17 cellular contexts compared by ENCODE assay signal in genomic region chr11:492416-493226, GRCh38. TPM values are rescaled to one million over a fixed set of nuclear protein-coding genes. Genes with fewer than 3 reads are reported as not detected.
DNase-seq lines count a peak whose midpoint lies in the region; ATAC-seq, FAIRE-seq and TF ChIP-seq lines count a peak whose summit lies in the region.
"Had no signal": no experiment of that assay in that cellular context is flagged by ENCODE, and none has a peak within 500 bp of the region (broad histone marks: within the 10 kb centered on the region; RNA-seq: fewer than 3 reads in every experiment).

No MANE protein-coding gene starts in this region.

- FAIRE-seq in K562 (lab: Jason Lieb, UNC): no peak
- no peak for FAIRE-seq in small intestine (lab: Jason Lieb, UNC)
- FAIRE-seq: H1 had no signal

- BruUV-seq in K562 (replicated peaks; lab: Mats Ljungman, UMichigan): no TSS peak

- in situ Hi-C loops in K562 (cut with MboI): no loop called here

- TF ChIP-seq EP300 in SK-N-SH (IDR thresholded peaks at IDR 0.05; ENCODE audit: borderline replicate concordance in 1 of 2, low read depth in 1 of 2, low read length in 1 of 2) (no peak), K562 (IDR thresholded peaks at IDR 0.05; ENCODE audit: low read length) (no peak)

- H3K4me1 ChIP-seq in SK-N-SH (ENCODE audit: control insufficient read depth in 1 of 2, insufficient read depth in 2 of 2, low read depth in 1 of 2, low read length in 1 of 2) (no peaks in the 10 kb centered on the region; a peak in 1 of 4 replicates), K562 (replicated peaks in 1 of 2; ENCODE audit: control insufficient read depth in 2 of 2, insufficient read depth in 2 of 2, low read length in 2 of 2) (peaks cover 0 to 37% of the 10 kb centered on the region in 2 experiments; a peak in 2 of 5 replicates), small intestine (ENCODE audit: control insufficient read depth in 2 of 2, insufficient read depth in 1 of 2, low read depth in 1 of 2, low read length in 1 of 2) (no peaks in the 10 kb centered on the region)
- H3K4me1 ChIP-seq: neural progenitor cell, upper lobe of left lung had no signal

- DNase-seq in SK-N-SH (peak; percentile 34), NCI-H146 treated with DMSO at 0.1 percent for 48 hours (lab: John Stamatoyannopoulos, UW; ENCODE audit: unreplicated experiment) (peak; percentile 11), K562 (ENCODE audit: extremely low read depth in 1 of 4, low spot score in 3 of 4) (no peak), small intestine (peak; percentile 30), SW480 (ENCODE audit: low spot score) (no peak)
- no peak for DNase-seq in activated effector memory CD4-positive, alpha-beta T cell treated with anti-CD3 and anti-CD28 coated beads, Interleukin-2, amount 50 U/mL, for 16 hours
- DNase-seq: anterior cingulate cortex; NCI-H1105 treated with DMSO at 0.1 percent for 48 hours; RPMI8226; stimulated activated CD4-positive, alpha-beta T cell treated with anti-CD3 and anti-CD28 coated beads, Interleukin-4, amount 100 ng/mL, for 4 hours; T-helper 9 cell had no signal

- H3K9me1 ChIP-seq in K562 (ENCODE audit: control insufficient read depth, insufficient read depth, low read length): peaks cover 3% of the 10 kb centered on the region

- no peak overlapping the region for H3K9ac ChIP-seq in SK-N-SH
- H3K9ac ChIP-seq in K562 (ENCODE audit: insufficient read depth in 1 of 2, low read depth in 2 of 2, low read length in 2 of 2): peak overlapping the region in 1 of 2 experiments; percentile 40; a peak in 1 of 4 replicates
- H3K9ac ChIP-seq: neural progenitor cell had no signal

- no peak overlapping the region; a peak in 1 of 4 replicates for H3K27ac ChIP-seq in SK-N-SH (ENCODE audit: low read depth in 2 of 2, low read length in 1 of 2)
- H3K27ac ChIP-seq in K562 (ENCODE audit: extremely low read depth, low read depth, low read length): no peak overlapping the region
- no peak overlapping the region for H3K27ac ChIP-seq in small intestine (ENCODE audit: low read depth in 1 of 2, low read length in 1 of 2)
- H3K27ac ChIP-seq: neural progenitor cell, upper lobe of left lung had no signal

- no peak overlapping the region for H2AFZ ChIP-seq in SK-N-SH (ENCODE audit: low read depth)
- no peak overlapping the region for H2AFZ ChIP-seq in K562 (ENCODE audit: low read depth, low read length)
- H2AFZ ChIP-seq: neural progenitor cell had no signal

- H3K4me3 ChIP-seq in SK-N-SH (ENCODE audit: low read depth in 2 of 2, low read length in 1 of 2) (no peak overlapping the region), K562 (no peak overlapping the region), small intestine (ENCODE audit: low read depth in 1 of 2, low read length in 2 of 2) (no peak overlapping the region)
- H3K4me3 ChIP-seq: neural progenitor cell, upper lobe of left lung had no signal

- H3F3A ChIP-seq in SK-N-SH (replicated peaks; ENCODE audit: insufficient read depth): peaks cover 5% of the 10 kb centered on the region

- no peak overlapping the region for H3K4me2 ChIP-seq in SK-N-SH
- H3K4me2 ChIP-seq in K562 (ENCODE audit: insufficient read depth, low read length): no peak overlapping the region
- H3K4me2 ChIP-seq: neural progenitor cell had no signal

- 0 out of 2 replicates have a peak, but pooled peaks have one; percentile 3 for TF ChIP-seq POLR2A in K562 (conservative IDR thresholded peaks at IDR 0.05)

- H3K9me2 ChIP-seq in SK-N-SH: no peaks in the 10 kb centered on the region

- CTCF ChIA-PET in SK-N-SH (lab: Yijun Ruan, JAX): no interaction called here
- CTCF ChIA-PET in K562 (lab: Yijun Ruan, JAX; ENCODE audit: low intra/inter-chr PET ratio): no interaction called here

- no peak for TF ChIP-seq CTCF in SK-N-SH (IDR thresholded peaks at IDR 0.05)
- no peak for TF ChIP-seq CTCF in K562 (IDR thresholded peaks at IDR 0.05 in 2 of 3, conservative IDR thresholded peaks at IDR 0.05 in 1 of 3; ENCODE audit: insufficient read depth in 2 of 3, low read depth in 1 of 3, low read length in 3 of 3)

- TF ChIP-seq RAD21 in SK-N-SH (IDR thresholded peaks at IDR 0.05; ENCODE audit: low read length) (no peak), K562 (CRISPR knock-in tag; conservative IDR thresholded peaks at IDR 0.05 in 1 of 2, IDR thresholded peaks at IDR 0.05 in 1 of 2) (no peak)

- peaks cover 5 to 49% of the 10 kb centered on the region in 2 experiments for H3K36me3 ChIP-seq in SK-N-SH (replicated peaks in 1 of 2; ENCODE audit: control insufficient read depth in 1 of 2, insufficient read depth in 2 of 2, low read length in 1 of 2)
- peaks cover 89% of the 10 kb centered on the region for H3K36me3 ChIP-seq in K562 (ENCODE audit: control insufficient read depth, insufficient read depth, low read length)
- H3K36me3 ChIP-seq in small intestine (ENCODE audit: control insufficient read depth in 2 of 2, insufficient read depth in 2 of 2, low read length in 2 of 2): peaks cover 9 to 11% of the 10 kb centered on the region in 2 donors
- H3K36me3 ChIP-seq: neural progenitor cell had no signal

- H3K9me3 ChIP-seq in SK-N-SH: no peaks in the 10 kb centered on the region
- peaks cover 4% of the 10 kb centered on the region for H3K9me3 ChIP-seq in K562 (replicated peaks; ENCODE audit: control insufficient read depth, insufficient read depth, low read depth, low read length)
- H3K9me3 ChIP-seq in small intestine (ENCODE audit: control insufficient read depth, low read depth): no peaks in the 10 kb centered on the region
- H3K9me3 ChIP-seq: upper lobe of left lung had no signal

- 94% methylated on average over 16 of the region's 34 CpGs for WGBS in SK-N-SH (ENCODE audit: low lambda C conversion rate)
- WGBS in K562 (ENCODE audit: insufficient coverage, low coverage, missing lambda C conversion rate): 89% methylated on average over 34 of the region's 34 CpGs
- 55 to 77% (median 75%) methylated on average over 34 of the region's 34 CpGs for WGBS in small intestine, 3 donors

- intact Hi-C loops in K562 (cut with micrococcal nuclease): no loop called here

- H4K20me1 ChIP-seq in SK-N-SH (ENCODE audit: insufficient read depth) (no peaks in the 10 kb centered on the region), K562 (replicated peaks; ENCODE audit: control insufficient read depth, insufficient read depth, low read length) (no peaks in the 10 kb centered on the region)

- ATAC-seq in SK-N-SH treated with all-trans-retinoic acid at 6 μM for 48 hours (no peak), K562 (peak; percentile 32), GM18520 (IDR thresholded peaks at IDR 0.05; ENCODE audit: unreplicated experiment) (no peak)

- POLR2A ChIA-PET in SK-N-SH (lab: Yijun Ruan, JAX): interaction anchor here (0.8 kb wide), 1 partner anchor 10 kb away, joined by 3 read pairs; no protein-coding TSS in a partner anchor
- POLR2A ChIA-PET in K562 (lab: Yijun Ruan, JAX): interaction anchor here (0.7 to 2.3 kb wide), 6 partner anchors 10 to 32 kb away, joined by 4 to 13 read pairs (median 8); partner anchors contain the start of gene RNH1

- H3K27me3 ChIP-seq in SK-N-SH (ENCODE audit: insufficient read depth) (no peaks in the 10 kb centered on the region), K562 (ENCODE audit: control insufficient read depth in 2 of 2, insufficient read depth in 2 of 2, low read length in 2 of 2) (no peaks in the 10 kb centered on the region), small intestine (ENCODE audit: control insufficient read depth in 2 of 2, insufficient read depth in 2 of 2, low read length in 2 of 2) (no peaks in the 10 kb centered on the region)
- H3K27me3 ChIP-seq: neural progenitor cell, upper lobe of left lung had no signal

- 0 out of 2 replicates have a peak, but pooled peaks cover 3% of the 10 kb centered on the region for H3K79me2 ChIP-seq in SK-N-SH (ENCODE audit: insufficient read depth)
- H3K79me2 ChIP-seq in K562 (ENCODE audit: control insufficient read depth, insufficient read depth, low read length): peaks cover 5% of the 10 kb centered on the region; the same call in 2 of the 3 replicates

RNA-seq across cellular contexts. Expression of gene RNH1, which starts 14.4 kb away (rescaled TPM):
- polyA plus RNA-seq in SK-N-SH (2012; rRNA removed) (135 and 147 TPM in 2 replicates), K562 (2011; rRNA removed) (38.5 and 71.1 TPM in 2 replicates), K562 (2014; fragmentation: Illumina TruSeq; extraction: Trizol) (44.3 and 107 TPM in 2 replicates), K562 (2014; fragmentation: Nextera tagmentation; extraction: Ambion mirVana) (10 to 100 TPM in 1 of 2 experiments, 1 to 10 TPM in 1; 2.5 to 11.8 TPM), K562 (2014; rRNA removed) (104 and 114 TPM in 2 replicates), small intestine (100 to 1,000 TPM in 2 of 3 donors, 10 to 100 TPM in 1; 81.9 to 120 (median 119) TPM)
- polyA plus RNA-seq in SK-N-SH (2012; cell fraction: cytosol; rRNA removed): 44.4 and 82.6 TPM in 2 replicates
- polyA plus RNA-seq in SK-N-SH (2012; cell fraction: nucleus; rRNA removed): 176 and 213 TPM in 2 replicates
- 70.8 and 222 TPM in 2 replicates for total RNA-seq in K562 (2011; cell fraction: chromatin; rRNA removed; ENCODE audit: low replicate concordance)
- 197 and 200 TPM in 2 replicates for total RNA-seq in K562 (2011; cell fraction: nucleolus; rRNA removed)
- 94.3 and 102 TPM in 2 replicates for total RNA-seq in K562 (2011; cell fraction: nucleoplasm; rRNA removed)
- total RNA-seq in K562 (2014; rRNA removed) (159 and 178 TPM in 2 replicates), K562 (2014; rRNA removed; fragmentation: Illumina TruSeq; extraction: Trizol) (12.9 and 20.3 TPM in 2 replicates), K562 (2015; rRNA removed; fragmentation: Illumina TruSeq; extraction: Trizol) (97.2 and 102 TPM in 2 replicates), K562 (2021) (160 and 164 TPM in 2 replicates)
- polyA plus RNA-seq in K562 (2011; cell fraction: cytosol; rRNA removed): 53.4 and 159 TPM in 2 replicates
- polyA plus RNA-seq in K562 (2011; cell fraction: nucleus; rRNA removed): 178 and 263 TPM in 2 replicates
- polyA plus RNA-seq in K562 (2012): 144 and 249 TPM in 2 replicates
- polyA minus RNA-seq in K562 (2011; rRNA and poly(A)+ RNA removed): 18.1 and 34.7 TPM in 2 replicates
- 72.0 and 82.7 TPM in 2 replicates for polyA minus RNA-seq in K562 (2011; cell fraction: cytosol; rRNA and poly(A)+ RNA removed)
- 72.2 and 76.6 TPM in 2 replicates for polyA minus RNA-seq in K562 (2011; cell fraction: nucleus; rRNA and poly(A)+ RNA removed)

RNA-seq across cellular contexts. Expression of gene PTDSS2, which starts 42.5 kb away (rescaled TPM):
- polyA plus RNA-seq in SK-N-SH (2012; rRNA removed) (25.6 and 28.6 TPM in 2 replicates), K562 (2011; rRNA removed) (22.4 and 36.2 TPM in 2 replicates), K562 (2014; fragmentation: Illumina TruSeq; extraction: Trizol) (16.9 and 25.2 TPM in 2 replicates), K562 (2014; fragmentation: Nextera tagmentation; extraction: Ambion mirVana) (1 to 10 TPM in 1 of 2 experiments, under 1 TPM in 1; 0.45 to 1.1 TPM), K562 (2014; rRNA removed) (36.8 and 38.3 TPM in 2 replicates), small intestine (10 to 100 TPM in 2 of 3 donors, 1 to 10 TPM in 1; 9.5 to 20.3 (median 10.5) TPM)
- polyA plus RNA-seq in SK-N-SH (2012; cell fraction: cytosol; rRNA removed): 10.9 and 14.9 TPM in 2 replicates
- 130 and 148 TPM in 2 replicates for polyA plus RNA-seq in SK-N-SH (2012; cell fraction: nucleus; rRNA removed)
- 105 and 295 TPM in 2 replicates for total RNA-seq in K562 (2011; cell fraction: chromatin; rRNA removed; ENCODE audit: low replicate concordance)
- total RNA-seq in K562 (2011; cell fraction: nucleolus; rRNA removed): 221 and 222 TPM in 2 replicates
- total RNA-seq in K562 (2011; cell fraction: nucleoplasm; rRNA removed): 123 and 136 TPM in 2 replicates
- total RNA-seq in K562 (2014; rRNA removed) (42.4 and 61.4 TPM in 2 replicates), K562 (2014; rRNA removed; fragmentation: Illumina TruSeq; extraction: Trizol) (7.7 and 10.3 TPM in 2 replicates), K562 (2015; rRNA removed; fragmentation: Illumina TruSeq; extraction: Trizol) (17.2 and 19.2 TPM in 2 replicates), K562 (2021) (51.4 and 53.9 TPM in 2 replicates)
- polyA plus RNA-seq in K562 (2011; cell fraction: cytosol; rRNA removed): 31.4 and 55.2 TPM in 2 replicates
- polyA plus RNA-seq in K562 (2011; cell fraction: nucleus; rRNA removed): 204 and 221 TPM in 2 replicates
- 33.8 and 52.0 TPM in 2 replicates for polyA plus RNA-seq in K562 (2012)
- polyA minus RNA-seq in K562 (2011; rRNA and poly(A)+ RNA removed): 21.0 and 25.3 TPM in 2 replicates
- polyA minus RNA-seq in K562 (2011; cell fraction: cytosol; rRNA and poly(A)+ RNA removed): 26.6 and 30.7 TPM in 2 replicates
- 37.0 and 51.1 TPM in 2 replicates for polyA minus RNA-seq in K562 (2011; cell fraction: nucleus; rRNA and poly(A)+ RNA removed)

RNA-seq across cellular contexts. Expression of gene HRAS, which starts 42.8 kb away (rescaled TPM):
- polyA plus RNA-seq in SK-N-SH (2012; rRNA removed) (138 and 217 TPM in 2 replicates), K562 (2011; rRNA removed) (29.6 and 34.9 TPM in 2 replicates), K562 (2014; fragmentation: Illumina TruSeq; extraction: Trizol) (28.0 and 46.2 TPM in 2 replicates), K562 (2014; fragmentation: Nextera tagmentation; extraction: Ambion mirVana) (1 to 10 TPM; 2.8 to 5.8 TPM), K562 (2014; rRNA removed) (52.0 and 61.3 TPM in 2 replicates), small intestine (100 to 1,000 TPM in 2 of 3 donors, 10 to 100 TPM in 1; 57.0 to 142 (median 128) TPM)
- polyA plus RNA-seq in SK-N-SH (2012; cell fraction: cytosol; rRNA removed): 95.3 and 125 TPM in 2 replicates
- 189 and 285 TPM in 2 replicates for polyA plus RNA-seq in SK-N-SH (2012; cell fraction: nucleus; rRNA removed)
- total RNA-seq in K562 (2011; cell fraction: chromatin; rRNA removed; ENCODE audit: low replicate concordance): 31.9 and 88.4 TPM in 2 replicates
- total RNA-seq in K562 (2011; cell fraction: nucleolus; rRNA removed): 70.2 and 80.9 TPM in 2 replicates
- 37.3 and 47.9 TPM in 2 replicates for total RNA-seq in K562 (2011; cell fraction: nucleoplasm; rRNA removed)
- total RNA-seq in K562 (2014; rRNA removed) (73.5 and 75.9 TPM in 2 replicates), K562 (2014; rRNA removed; fragmentation: Illumina TruSeq; extraction: Trizol) (11.3 and 16.8 TPM in 2 replicates), K562 (2015; rRNA removed; fragmentation: Illumina TruSeq; extraction: Trizol) (41.3 and 43.3 TPM in 2 replicates), K562 (2021) (64.9 and 68.5 TPM in 2 replicates)
- polyA plus RNA-seq in K562 (2011; cell fraction: cytosol; rRNA removed): 39.3 and 69.6 TPM in 2 replicates
- polyA plus RNA-seq in K562 (2011; cell fraction: nucleus; rRNA removed): 98.3 and 113 TPM in 2 replicates
- polyA plus RNA-seq in K562 (2012): 47.4 and 91.9 TPM in 2 replicates
- 17.3 and 37.2 TPM in 2 replicates for polyA minus RNA-seq in K562 (2011; rRNA and poly(A)+ RNA removed)
- polyA minus RNA-seq in K562 (2011; cell fraction: cytosol; rRNA and poly(A)+ RNA removed): 18.2 and 20.6 TPM in 2 replicates
- polyA minus RNA-seq in K562 (2011; cell fraction: nucleus; rRNA and poly(A)+ RNA removed): 13.1 and 25.3 TPM in 2 replicates

RNA-seq across cellular contexts. Expression of gene LRRC56, which starts 44.7 kb away (rescaled TPM):
- polyA plus RNA-seq in SK-N-SH (2012; rRNA removed) (1.2 and 1.4 TPM in 2 replicates), K562 (2011; rRNA removed) (1.0 and 1.6 TPM in 2 replicates), K562 (2014; fragmentation: Illumina TruSeq; extraction: Trizol) (0.61 and 1.4 TPM in 2 replicates), K562 (2014; fragmentation: Nextera tagmentation; extraction: Ambion mirVana) (under 1 TPM in 1 of 2 experiments, not detected in 1; 0.03 TPM), K562 (2014; rRNA removed) (3.6 and 4.3 TPM in 2 replicates), small intestine (1 to 10 TPM in 1 of 3 donors, under 1 TPM in 2; 0.54 to 1.2 (median 0.89) TPM)
- polyA plus RNA-seq in SK-N-SH (2012; cell fraction: cytosol; rRNA removed): 0.30 and 0.52 TPM in 2 replicates
- polyA plus RNA-seq in SK-N-SH (2012; cell fraction: nucleus; rRNA removed): 5.4 and 6.2 TPM in 2 replicates
- total RNA-seq in K562 (2011; cell fraction: chromatin; rRNA removed; ENCODE audit: low replicate concordance): 8.0 and 39.1 TPM in 2 replicates
- total RNA-seq in K562 (2011; cell fraction: nucleolus; rRNA removed): 24.1 and 24.3 TPM in 2 replicates
- total RNA-seq in K562 (2011; cell fraction: nucleoplasm; rRNA removed): 9.9 and 12.5 TPM in 2 replicates
- total RNA-seq in K562 (2014; rRNA removed) (1.5 and 1.6 TPM in 2 replicates), K562 (2014; rRNA removed; fragmentation: Illumina TruSeq; extraction: Trizol) (0.13 and 0.22 TPM in 2 replicates), K562 (2015; rRNA removed; fragmentation: Illumina TruSeq; extraction: Trizol) (1.0 and 1.3 TPM in 2 replicates), K562 (2021) (3.4 and 4.5 TPM in 2 replicates)
- polyA plus RNA-seq in K562 (2011; cell fraction: cytosol; rRNA removed): 0.84 and 3.6 TPM in 2 replicates
- 11.6 and 26.8 TPM in 2 replicates for polyA plus RNA-seq in K562 (2011; cell fraction: nucleus; rRNA removed)
- 3.3 and 10.8 TPM in 2 replicates for polyA plus RNA-seq in K562 (2012)
- 0.45 and 0.77 TPM in 2 replicates for polyA minus RNA-seq in K562 (2011; rRNA and poly(A)+ RNA removed)
- 0.86 and 1.1 TPM in 2 replicates for polyA minus RNA-seq in K562 (2011; cell fraction: cytosol; rRNA and poly(A)+ RNA removed)
- 3.6 and 4.6 TPM in 2 replicates for polyA minus RNA-seq in K562 (2011; cell fraction: nucleus; rRNA and poly(A)+ RNA removed)

RNA-seq across cellular contexts. Expression of gene ANO9, which starts 50.8 kb away (rescaled TPM):
- polyA plus RNA-seq in SK-N-SH (2012; rRNA removed): 0.06 and 0.12 TPM in 2 replicates
- 0.03 TPM in 2 replicates for polyA plus RNA-seq in SK-N-SH (2012; cell fraction: cytosol; rRNA removed)
- 1.0 TPM in 2 replicates for polyA plus RNA-seq in SK-N-SH (2012; cell fraction: nucleus; rRNA removed)
- total RNA-seq in K562 (2011; cell fraction: chromatin; rRNA removed; ENCODE audit: low replicate concordance): 28.4 and 83.6 TPM in 2 replicates
- 54.4 and 56.8 TPM in 2 replicates for total RNA-seq in K562 (2011; cell fraction: nucleolus; rRNA removed)
- 33.9 and 40.5 TPM in 2 replicates for total RNA-seq in K562 (2011; cell fraction: nucleoplasm; rRNA removed)
- total RNA-seq in K562 (2014; rRNA removed): 4.9 and 5.1 TPM in 2 replicates
- 1.0 and 1.1 TPM in 2 replicates for total RNA-seq in K562 (2014; rRNA removed; fragmentation: Illumina TruSeq; extraction: Trizol)
- 3.8 TPM in 2 replicates for total RNA-seq in K562 (2015; rRNA removed; fragmentation: Illumina TruSeq; extraction: Trizol)
- total RNA-seq in K562 (2021): 9.3 and 14.5 TPM in 2 replicates
- 5.4 and 19.1 TPM in 2 replicates for polyA plus RNA-seq in K562 (2011; rRNA removed)
- 4.1 and 4.3 TPM in 2 replicates for polyA plus RNA-seq in K562 (2011; cell fraction: cytosol; rRNA removed)
- 179 and 200 TPM in 2 replicates for polyA plus RNA-seq in K562 (2011; cell fraction: nucleus; rRNA removed)
- 11.4 and 33.5 TPM in 2 replicates for polyA plus RNA-seq in K562 (2012)
- polyA plus RNA-seq in K562 (2014; fragmentation: Illumina TruSeq; extraction: Trizol): 4.5 and 5.5 TPM in 2 replicates
- polyA plus RNA-seq in K562 (2014; fragmentation: Nextera tagmentation; extraction: Ambion mirVana): under 1 TPM; 0.20 to 0.27 TPM
- polyA plus RNA-seq in K562 (2014; rRNA removed): 10.7 and 10.8 TPM in 2 replicates
- 1.3 and 1.4 TPM in 2 replicates for polyA minus RNA-seq in K562 (2011; rRNA and poly(A)+ RNA removed)
- 2.9 and 3.2 TPM in 2 replicates for polyA minus RNA-seq in K562 (2011; cell fraction: cytosol; rRNA and poly(A)+ RNA removed)
- polyA minus RNA-seq in K562 (2011; cell fraction: nucleus; rRNA and poly(A)+ RNA removed): 19.4 and 27.1 TPM in 2 replicates
- polyA plus RNA-seq in small intestine: 100 to 1,000 TPM in 2 of 3 donors, 10 to 100 TPM in 1; 84.7 to 363 (median 279) TPM
- total RNA-seq: A673 had no signal

Comparison
In these comparisons a context has a peak if more than half of its experiments do, and no peak if none do; other contexts are left out.
1. DNase-seq: peak in SK-N-SH (single experiment), NCI-H146 treated with DMSO at 0.1 percent for 48 hours (single experiment) and small intestine (single experiment); none in K562 (0 of 4), SW480 (single experiment) and activated effector memory CD4-positive, alpha-beta T cell treated with anti-CD3 and anti-CD28 coated beads, Interleukin-2, amount 50 U/mL, for 16 hours (single experiment).
2. Of the 27 proteins assayed by ChIP-seq in both K562 and SK-N-SH: peak only in K562: ZBTB33; only in SK-N-SH: none; in both: none; in neither: 26.